Comparison of ENCODE assay signal across 1 cellular context in the genomic region with DNA sequence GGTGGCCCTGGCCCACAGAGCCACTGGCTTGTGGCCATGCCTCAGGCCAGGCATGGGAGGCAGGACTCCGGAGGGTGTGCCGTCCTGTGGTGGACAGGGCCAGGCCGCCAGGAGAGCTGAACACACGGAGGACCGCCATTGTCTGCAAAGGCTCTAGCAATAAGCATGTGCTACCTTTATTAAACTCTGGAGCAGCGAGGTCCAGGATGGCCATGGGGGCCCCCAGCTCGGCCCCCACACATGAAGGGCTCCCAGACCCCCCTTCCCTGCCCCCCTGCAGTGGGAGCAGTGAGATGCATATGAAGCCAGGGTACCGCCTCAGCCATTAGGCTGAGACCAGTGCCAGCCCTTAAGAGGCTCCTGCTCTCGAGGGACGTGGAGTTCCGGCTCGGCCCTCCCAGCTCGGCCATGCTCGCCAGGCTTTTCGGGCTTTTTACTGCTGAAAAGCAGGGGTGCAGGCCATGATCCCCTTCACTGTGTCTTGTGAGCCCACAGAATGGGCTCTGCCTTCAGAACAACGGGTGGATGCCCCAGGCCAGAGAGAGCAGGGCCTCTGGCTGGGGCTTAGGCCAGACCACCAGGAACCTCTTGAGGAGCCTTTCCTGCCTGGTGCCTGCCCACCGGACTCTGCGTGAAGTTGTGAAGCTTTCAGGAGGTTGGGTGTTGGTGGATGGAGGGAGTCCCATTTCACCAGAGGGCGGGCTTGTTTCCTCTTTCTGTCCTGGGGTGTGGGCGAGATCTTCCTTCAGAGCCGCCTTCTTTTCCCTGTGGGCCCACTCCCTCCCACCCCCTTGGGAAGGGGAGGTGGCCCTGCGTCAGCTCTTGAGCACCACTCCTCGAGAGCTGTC.
TF ChIP-seq lines count a peak whose summit lies in the region.

No MANE protein-coding gene starts in this region.

TF ChIP-seq in K562, 482 proteins besides CTCF, POLR2A, EP300 and RAD21:
- TF ChIP-seq NONO (IDR thresholded peaks at IDR 0.05; ENCODE audit: low read depth in 2 of 2, low read length in 1 of 2) (no peak), POLR2G (IDR thresholded peaks at IDR 0.05; ENCODE audit: low read depth, low read length) (peak; percentile 41; the same call in 1 of the 2 replicates)
- TF ChIP-seq, protein P1, sequence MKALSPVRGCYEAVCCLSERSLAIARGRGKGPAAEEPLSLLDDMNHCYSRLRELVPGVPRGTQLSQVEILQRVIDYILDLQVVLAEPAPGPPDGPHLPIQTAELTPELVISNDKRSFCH (CRISPR knock-in tag; IDR thresholded peaks at IDR 0.05) = no peak
- TF ChIP-seq, protein P1 (tag; IDR thresholded peaks at IDR 0.05) = no peak
